10 cellular contexts compared by ENCODE assay signal in genomic region chr1:34924759-34925555, GRCh38. TPM values are rescaled to one million over a fixed set of nuclear protein-coding genes. Genes with fewer than 3 reads are reported as not detected.
DNase-seq lines count a peak whose midpoint lies in the region; ATAC-seq and TF ChIP-seq lines count a peak whose summit lies in the region.
"Had no signal": no experiment of that assay in that cellular context is flagged by ENCODE, and none has a peak within 500 bp of the region (broad histone marks: within the 10 kb centered on the region; RNA-seq: fewer than 3 reads in every experiment).

No MANE protein-coding gene starts in this region.

- H3K27me3 Mint-ChIP-seq in endothelial cell (ENCODE audit: unreplicated experiment) (peaks cover 23% of the 10 kb centered on the region), natural killer cell (ENCODE audit: low read depth in 2 of 2) (peaks cover 68 to 76% of the 10 kb centered on the region in 2 donors)

- DNase-seq in AG10803 (ENCODE audit: low read depth) (peak; percentile 49), HuH-7 (ENCODE audit: low spot score) (peak; percentile 92), endothelial cell (ENCODE audit: low spot score) (peak; percentile 89), natural killer cell (peak; percentile 24), ureter (ENCODE audit: low spot score) (peak; percentile 65), WERI-Rb-1 (no peak)
- peak; percentile 29 to 42 for DNase-seq in activated CD4-positive, alpha-beta T cell treated with anti-CD3 and anti-CD28 coated beads, Interleukin-2, amount 50 U/mL, for 4 hours

- no peak overlapping the region for H3K4me3 ChIP-seq in AG10803 (ENCODE audit: low read length)
- no peak overlapping the region for H3K4me3 ChIP-seq in WERI-Rb-1 (ENCODE audit: low read depth, low read length)

- no peak overlapping the region for H3K4me3 Mint-ChIP-seq in endothelial cell (ENCODE audit: unreplicated experiment)
- no peak overlapping the region for H3K4me3 Mint-ChIP-seq in natural killer cell
- H3K4me3 Mint-ChIP-seq: activated naive CD8-positive, alpha-beta T cell; stimulated activated naive CD8-positive, alpha-beta T cell treated with anti-CD3 and anti-CD28 coated beads, Interleukin-15, Interleukin-2, amounts not matched to agents 100 ng/mL and 50 ng/mL, for 24 hours had no signal

- intact Hi-C loops in natural killer cell (cut with micrococcal nuclease) = no loop called here

- ATAC-seq in natural killer cell (peak; percentile 47 to 76 (median 74)), HG02885 (IDR thresholded peaks at IDR 0.05; ENCODE audit: poor library complexity, unreplicated experiment) (no peak)

- H3K4me1 Mint-ChIP-seq in endothelial cell (ENCODE audit: unreplicated experiment) (peaks cover 14% of the 10 kb centered on the region), natural killer cell (peaks cover 6 to 20% of the 10 kb centered on the region in 2 donors)

- no peak for TF ChIP-seq CTCF in AG10803 (conservative IDR thresholded peaks at IDR 0.05; ENCODE audit: low read length)
- TF ChIP-seq CTCF in endothelial cell (IDR thresholded peaks at IDR 0.05; ENCODE audit: unreplicated experiment) = no peak
- no peak for TF ChIP-seq CTCF in natural killer cell (IDR thresholded peaks at IDR 0.05)
- TF ChIP-seq CTCF in WERI-Rb-1 (IDR thresholded peaks at IDR 0.05; ENCODE audit: low read depth, low read length) = no peak

- H3K27ac Mint-ChIP-seq in endothelial cell (ENCODE audit: unreplicated experiment) = no peak overlapping the region
- H3K27ac Mint-ChIP-seq in natural killer cell = no peak overlapping the region
- H3K27ac Mint-ChIP-seq: activated naive CD8-positive, alpha-beta T cell; stimulated activated naive CD8-positive, alpha-beta T cell treated with anti-CD3 and anti-CD28 coated beads, Interleukin-15, Interleukin-2, amounts not matched to agents 100 ng/mL and 50 ng/mL, for 24 hours had no signal

- no peaks in the 10 kb centered on the region for H3K9me3 ChIP-seq in WERI-Rb-1 (ENCODE audit: severe bottlenecking)

- no peaks in the 10 kb centered on the region for H3K27me3 ChIP-seq in WERI-Rb-1 (ENCODE audit: insufficient read depth, low read depth, severe bottlenecking)

- peaks cover 9% of the 10 kb centered on the region for H3K36me3 Mint-ChIP-seq in endothelial cell (ENCODE audit: low read depth, unreplicated experiment)
- H3K36me3 Mint-ChIP-seq in natural killer cell = no peaks in the 10 kb centered on the region
- H3K36me3 Mint-ChIP-seq: activated naive CD8-positive, alpha-beta T cell had no signal

- no peak overlapping the region for H3K27ac ChIP-seq in WERI-Rb-1

- H3K36me3 ChIP-seq in WERI-Rb-1 = peaks cover 8% of the 10 kb centered on the region

- H3K9me3 Mint-ChIP-seq in endothelial cell (ENCODE audit: unreplicated experiment) (no peaks in the 10 kb centered on the region), natural killer cell (no peaks in the 10 kb centered on the region)
- H3K9me3 Mint-ChIP-seq: stimulated activated naive CD8-positive, alpha-beta T cell treated with anti-CD3 and anti-CD28 coated beads, Interleukin-15, Interleukin-2, amounts not matched to agents 100 ng/mL and 50 ng/mL, for 24 hours had no signal

RNA-seq across cellular contexts. Expression of gene DLGAP3, which starts 4.5 kb away (rescaled TPM):
- total RNA-seq in endothelial cell (ENCODE audit: unreplicated experiment) (9.1 TPM), natural killer cell (under 1 TPM; 0.33 to 0.38 (median 0.36) TPM), ureter (0.26 TPM)
